34 cellular contexts compared by ENCODE assay signal in genomic region chr6:41338654-41339053, GRCh38. TPM values are rescaled to one million over a fixed set of nuclear protein-coding genes. Genes with fewer than 3 reads are reported as not detected.
"Had no signal": no experiment of that assay in that cellular context is flagged by ENCODE, and none has a peak within 500 bp of the region (broad histone marks: within the 10 kb centered on the region; RNA-seq: fewer than 3 reads in every experiment).

No MANE protein-coding gene starts in this region.

- H3K4me1 Mint-ChIP-seq: activated T-helper 17 cell treated with anti-CD3 and anti-CD28 coated beads, Interleukin-2, amount 50 U/mL, for 72 hours had no signal

- ATAC-seq: activated CD4-positive, CD25-positive, alpha-beta regulatory T cell treated with anti-CD3 and anti-CD28 coated beads, Interleukin-2, amount 50 U/mL, for 24 hours; activated CD8-positive, alpha-beta T cell treated with anti-CD3 and anti-CD28 coated beads for 36 hours; activated naive CD8-positive, alpha-beta T cell treated with anti-CD3 and anti-CD28 coated beads, Interleukin-2, amount 50 U/mL, for 24 hours; activated T-cell treated with anti-CD3 and anti-CD28 coated beads, Interleukin-2, amount 50 U/mL, for 4 hours; activated T-helper 17 cell treated with anti-CD3 and anti-CD28 coated beads, Interleukin-2, amount 50 U/mL, for 72 hours; body of pancreas; effector memory CD8-positive, alpha-beta T cell; foreskin keratinocyte; gastrocnemius medialis; heart left ventricle; T-helper 17 cell had no signal

- DNase-seq: activated B cell treated with CpG ODN at 0.5 μM for 24 hours; activated CD4-positive, alpha-beta T cell treated with anti-CD3 and anti-CD28 coated beads for 48 hours; activated CD4-positive, alpha-beta T cell treated with anti-CD3 and anti-CD28 coated beads, Interleukin-2, amount 50 U/mL, for 1 hour; activated CD4-positive, alpha-beta T cell treated with anti-CD3 and anti-CD28 coated beads, Interleukin-2, amount 50 U/mL, for 48 hours; activated CD8-positive, alpha-beta memory T cell treated with anti-CD3 and anti-CD28 coated beads for 24 hours; activated CD8-positive, alpha-beta T cell treated with anti-CD3 and anti-CD28 coated beads for 36 hours; activated effector memory CD4-positive, alpha-beta T cell treated with anti-CD3 and anti-CD28 coated beads, Interleukin-2, amount 50 U/mL, for 16 hours; activated naive CD4-positive, alpha-beta T cell treated with anti-CD3 and anti-CD28 coated beads for 36 hours; activated naive CD8-positive, alpha-beta T cell treated with anti-CD3 and anti-CD28 coated beads for 36 hours; activated naive CD8-positive, alpha-beta T cell treated with anti-CD3 and anti-CD28 coated beads, Interleukin-2, amount 50 U/mL, for 24 hours; activated T-cell treated with anti-CD3 and anti-CD28 coated beads, Interleukin-2, amount 50 U/mL, for 4 hours; adrenal gland; amygdala; aorta; body of pancreas; caudate nucleus; cortex of kidney; dermis blood vessel endothelial cell; effector CD4-positive, alpha-beta T cell; effector memory CD8-positive, alpha-beta T cell; erythroblast; foreskin keratinocyte; gastrocnemius medialis; glutamatergic neuron; heart left ventricle; T-helper 17 cell; T1000; WERI-Rb-1 had no signal

- H3K4me3 ChIP-seq: adrenal gland, body of pancreas, esophagus muscularis mucosa, gastrocnemius medialis, heart left ventricle had no signal

- H3K27ac ChIP-seq: adrenal gland, body of pancreas, esophagus muscularis mucosa, foreskin keratinocyte, gastrocnemius medialis, heart left ventricle, WERI-Rb-1 had no signal

- H3K27ac Mint-ChIP-seq: activated B cell treated with CpG ODN at 0.5 μM for 24 hours; activated CD8-positive, alpha-beta T cell treated with anti-CD3 and anti-CD28 coated beads for 36 hours; activated naive CD4-positive, alpha-beta T cell treated with anti-CD3 and anti-CD28 coated beads for 36 hours; activated naive CD4-positive, alpha-beta T cell treated with anti-CD3 and anti-CD28 coated beads, Interleukin-2, amount 50 U/mL, for 24 hours; activated naive CD8-positive, alpha-beta T cell treated with anti-CD3 and anti-CD28 coated beads for 36 hours; activated naive CD8-positive, alpha-beta T cell treated with anti-CD3 and anti-CD28 coated beads, Interleukin-2, amount 50 U/mL, for 24 hours; activated T-helper 17 cell treated with anti-CD3 and anti-CD28 coated beads, Interleukin-2, amount 50 U/mL, for 72 hours; effector memory CD8-positive, alpha-beta T cell; T-helper 17 cell; T-helper 2 cell treated with Interferon-gamma antibody and Interleukin-4, amounts not matched to agents 5 μg/mL and 100 μg/mL, for 36 hours had no signal

- H3K36me3 Mint-ChIP-seq: activated naive CD4-positive, alpha-beta T cell treated with anti-CD3 and anti-CD28 coated beads, Interleukin-2, amount 50 U/mL, for 24 hours; activated naive CD8-positive, alpha-beta T cell treated with anti-CD3 and anti-CD28 coated beads for 36 hours had no signal

- H3K4me1 ChIP-seq: adrenal gland, body of pancreas, esophagus muscularis mucosa, foreskin keratinocyte, gastrocnemius medialis, heart left ventricle had no signal

- H3K36me3 ChIP-seq: adrenal gland, esophagus muscularis mucosa, gastrocnemius medialis, heart left ventricle, WERI-Rb-1 had no signal

- H3K4me3 Mint-ChIP-seq: activated B cell treated with CpG ODN at 0.5 μM for 24 hours; activated CD8-positive, alpha-beta T cell treated with anti-CD3 and anti-CD28 coated beads for 36 hours; activated naive CD4-positive, alpha-beta T cell treated with anti-CD3 and anti-CD28 coated beads for 36 hours; activated naive CD4-positive, alpha-beta T cell treated with anti-CD3 and anti-CD28 coated beads, Interleukin-2, amount 50 U/mL, for 24 hours; activated naive CD8-positive, alpha-beta T cell treated with anti-CD3 and anti-CD28 coated beads for 36 hours; activated naive CD8-positive, alpha-beta T cell treated with anti-CD3 and anti-CD28 coated beads, Interleukin-2, amount 50 U/mL, for 24 hours; activated T-cell treated with anti-CD3 and anti-CD28 coated beads, Interleukin-2, amount 50 U/mL, for 4 hours; activated T-helper 17 cell treated with anti-CD3 and anti-CD28 coated beads, Interleukin-2, amount 50 U/mL, for 72 hours; effector memory CD8-positive, alpha-beta T cell; T-helper 17 cell; T-helper 2 cell treated with Interferon-gamma antibody and Interleukin-4, amounts not matched to agents 5 μg/mL and 100 μg/mL, for 36 hours had no signal

- H3K9me3 Mint-ChIP-seq: activated B cell treated with CpG ODN at 0.5 μM for 24 hours; activated CD8-positive, alpha-beta T cell treated with anti-CD3 and anti-CD28 coated beads for 36 hours; activated naive CD4-positive, alpha-beta T cell treated with anti-CD3 and anti-CD28 coated beads for 36 hours; activated naive CD4-positive, alpha-beta T cell treated with anti-CD3 and anti-CD28 coated beads, Interleukin-2, amount 50 U/mL, for 24 hours; activated naive CD8-positive, alpha-beta T cell treated with anti-CD3 and anti-CD28 coated beads for 36 hours; activated naive CD8-positive, alpha-beta T cell treated with anti-CD3 and anti-CD28 coated beads, Interleukin-2, amount 50 U/mL, for 24 hours; activated T-cell treated with anti-CD3 and anti-CD28 coated beads, Interleukin-2, amount 50 U/mL, for 4 hours; activated T-helper 17 cell treated with anti-CD3 and anti-CD28 coated beads, Interleukin-2, amount 50 U/mL, for 72 hours; effector memory CD8-positive, alpha-beta T cell; T-helper 2 cell treated with Interferon-gamma antibody and Interleukin-4, amounts not matched to agents 5 μg/mL and 100 μg/mL, for 36 hours had no signal

- H3K27me3 ChIP-seq: adrenal gland, gastrocnemius medialis had no signal

- H3K9me3 ChIP-seq: adrenal gland, body of pancreas, esophagus muscularis mucosa, gastrocnemius medialis, heart left ventricle had no signal

- H3K27me3 Mint-ChIP-seq: activated B cell treated with CpG ODN at 0.5 μM for 24 hours; activated CD8-positive, alpha-beta T cell treated with anti-CD3 and anti-CD28 coated beads for 36 hours; activated naive CD4-positive, alpha-beta T cell treated with anti-CD3 and anti-CD28 coated beads, Interleukin-2, amount 50 U/mL, for 24 hours; activated naive CD8-positive, alpha-beta T cell treated with anti-CD3 and anti-CD28 coated beads for 36 hours; activated naive CD8-positive, alpha-beta T cell treated with anti-CD3 and anti-CD28 coated beads, Interleukin-2, amount 50 U/mL, for 24 hours had no signal

RNA-seq across cellular contexts. Expression of gene NCR2, which starts 3.2 kb away (rescaled TPM):
- total RNA-seq: activated B cell treated with CpG ODN at 0.5 μM for 24 hours; activated naive CD4-positive, alpha-beta T cell treated with anti-CD3 and anti-CD28 coated beads for 36 hours; activated T-cell treated with anti-CD3 and anti-CD28 coated beads, Interleukin-2, amount 50 U/mL, for 4 hours; activated T-helper 17 cell treated with anti-CD3 and anti-CD28 coated beads, Interleukin-2, amount 50 U/mL, for 72 hours; adrenal gland; aorta; body of pancreas; chondrocyte; dermis blood vessel endothelial cell; esophagus muscularis mucosa; foreskin keratinocyte; gastrocnemius medialis; heart left ventricle; T-helper 17 cell had no signal
- polyA plus RNA-seq: adrenal gland, aorta, foreskin keratinocyte, heart left ventricle had no signal

RNA-seq across cellular contexts. Expression of gene TREM1, which starts 52.2 kb away (rescaled TPM):
- total RNA-seq: activated B cell treated with CpG ODN at 0.5 μM for 24 hours; activated CD8-positive, alpha-beta T cell treated with anti-CD3 and anti-CD28 coated beads for 36 hours; activated T-cell treated with anti-CD3 and anti-CD28 coated beads, Interleukin-2, amount 50 U/mL, for 4 hours; body of pancreas; dermis blood vessel endothelial cell; foreskin keratinocyte had no signal
- polyA plus RNA-seq: foreskin keratinocyte had no signal
